9 cellular contexts compared by ENCODE assay signal in the genomic region with DNA sequence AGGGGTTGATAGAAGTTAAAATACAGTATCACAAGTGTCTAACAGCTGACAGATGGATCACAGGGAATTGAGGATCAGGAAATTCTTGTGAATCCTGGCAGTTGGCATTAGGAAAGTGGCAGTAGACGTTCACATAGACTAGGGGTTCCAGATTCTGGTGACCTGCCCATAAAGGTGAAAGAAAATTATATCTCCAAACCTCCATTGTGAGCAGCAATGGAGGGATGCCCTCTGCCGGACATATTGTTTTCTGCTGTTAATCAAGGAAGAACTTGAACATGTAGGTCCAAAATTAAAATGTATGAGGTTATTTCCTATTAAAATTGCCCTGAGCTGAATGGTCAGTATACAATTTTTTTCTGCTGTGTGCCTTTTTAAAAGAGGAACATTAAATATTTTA. TPM values are rescaled to one million over a fixed set of nuclear protein-coding genes. Genes with fewer than 3 reads are reported as not detected.
DNase-seq lines count a peak whose midpoint lies in the region; ATAC-seq and TF ChIP-seq lines count a peak whose summit lies in the region.
"Had no signal": no experiment of that assay in that cellular context is flagged by ENCODE, and none has a peak within 500 bp of the region (broad histone marks: within the 10 kb centered on the region; RNA-seq: fewer than 3 reads in every experiment).

No MANE protein-coding gene starts in this region.

- H3K27ac ChIP-seq in cardiac muscle cell (no peak overlapping the region), mammary epithelial cell (ENCODE audit: insufficient read depth, low read depth, low read length) (no peak overlapping the region), smooth muscle cell (ENCODE audit: low read depth) (no peak overlapping the region), ascending aorta (no peak overlapping the region)

- no peaks in the 10 kb centered on the region for H3F3A ChIP-seq in smooth muscle cell (ENCODE audit: low read depth)

- 39% methylated on average over 2 of the region's 2 CpGs for WGBS in mammary epithelial cell (ENCODE audit: low coverage, missing lambda C conversion rate)
- WGBS in smooth muscle cell (ENCODE audit: low lambda C conversion rate), result 39% methylated on average over 2 of the region's 2 CpGs

- H3K27me3 ChIP-seq in cardiac muscle cell (no peaks in the 10 kb centered on the region), mammary epithelial cell (ENCODE audit: insufficient read depth, low read length) (no peaks in the 10 kb centered on the region), smooth muscle cell (ENCODE audit: low read depth) (no peaks in the 10 kb centered on the region), ascending aorta (no peaks in the 10 kb centered on the region)

- dilution Hi-C loops in mammary epithelial cell (cut with HindIII; ENCODE audit: low sequenced_read_pairs), result no loop called here

- H3K4me2 ChIP-seq in mammary epithelial cell (ENCODE audit: insufficient read depth, low read depth, low read length) (no peak overlapping the region), smooth muscle cell (no peak overlapping the region)

- H4K20me1 ChIP-seq in mammary epithelial cell (ENCODE audit: insufficient read depth, low read length) (no peaks in the 10 kb centered on the region), smooth muscle cell (ENCODE audit: low read depth) (no peaks in the 10 kb centered on the region)

- DNase-seq in cardiac muscle cell (ENCODE audit: low read depth in 1 of 2, low spot score in 1 of 2), result peak; percentile 12 to 49
- no peak for DNase-seq in left ventricle myocardium superior
- peak; percentile 53 for DNase-seq in NAMALWA (ENCODE audit: low spot score)
- no peak for DNase-seq in mammary epithelial cell
- no peak for DNase-seq in smooth muscle cell (lab: John Stamatoyannopoulos, UW; ENCODE audit: unreplicated experiment)
- DNase-seq in ascending aorta (ENCODE audit: low spot score in 2 of 2), result no peak
- no peak for DNase-seq in MV-4-11 (lab: John Stamatoyannopoulos, UW)

- H3K79me2 ChIP-seq in mammary epithelial cell (ENCODE audit: insufficient read depth, low read length) (no peaks in the 10 kb centered on the region), smooth muscle cell (ENCODE audit: low read depth) (no peaks in the 10 kb centered on the region)

- CTCF ChIA-PET in mammary epithelial cell (lab: Charles Lee; ENCODE audit: low non-redundant PET), result no interaction called here

- H3K9me3 ChIP-seq in cardiac muscle cell (ENCODE audit: low read depth) (no peaks in the 10 kb centered on the region), mammary epithelial cell (replicated peaks; ENCODE audit: insufficient read depth, low read length) (no peaks in the 10 kb centered on the region), smooth muscle cell (replicated peaks; ENCODE audit: low read depth) (no peaks in the 10 kb centered on the region), ascending aorta (no peaks in the 10 kb centered on the region)

- peak; percentile 39 for TF ChIP-seq CTCF in cardiac muscle cell (IDR thresholded peaks at IDR 0.05; ENCODE audit: low read depth, low read length)
- peak; percentile 6 to 9 for TF ChIP-seq CTCF in mammary epithelial cell (conservative IDR thresholded peaks at IDR 0.05 in 1 of 2, IDR thresholded peaks at IDR 0.05 in 1 of 2; ENCODE audit: extremely low read depth in 1 of 2, insufficient read depth in 1 of 2, low read depth in 1 of 2, low read length in 2 of 2)
- TF ChIP-seq CTCF in smooth muscle cell (IDR thresholded peaks at IDR 0.05; ENCODE audit: borderline replicate concordance, insufficient read depth, poor library complexity, severe bottlenecking), result peak; percentile 48
- TF ChIP-seq CTCF in ascending aorta (IDR thresholded peaks at IDR 0.05), result no peak

- no TSS peak for BruUV-seq in mammary epithelial cell (replicated peaks; lab: Mats Ljungman, UMichigan)

- intact Hi-C loops in left ventricle myocardium superior (cut with micrococcal nuclease) (no loop called here), mammary epithelial cell (cut with micrococcal nuclease) (no loop called here), ascending aorta (cut with DNase I) (no loop called here)

- no peak overlapping the region for H3K9ac ChIP-seq in mammary epithelial cell (ENCODE audit: insufficient read depth, low read length)
- H3K9ac ChIP-seq in smooth muscle cell (ENCODE audit: low read depth), result no peak overlapping the region

- H2AFZ ChIP-seq in mammary epithelial cell (ENCODE audit: low read depth, low read length) (no peak overlapping the region), smooth muscle cell (ENCODE audit: low read depth) (no peak overlapping the region)

- H3K4me1 ChIP-seq in cardiac muscle cell (ENCODE audit: low read depth), result no peaks in the 10 kb centered on the region
- no peaks in the 10 kb centered on the region for H3K4me1 ChIP-seq in mammary epithelial cell (ENCODE audit: insufficient read depth, low read length)
- H3K4me1 ChIP-seq in smooth muscle cell (ENCODE audit: low read depth), result no peaks in the 10 kb centered on the region
- H3K4me1 ChIP-seq in ascending aorta, result no peaks in the 10 kb centered on the region

- no peak for ATAC-seq in left ventricle myocardium superior
- no peak for ATAC-seq in HG02973 (IDR thresholded peaks at IDR 0.05; ENCODE audit: unreplicated experiment)
- ATAC-seq: natural killer cell treated with Interleukin-12 subunit alpha and Interleukin-12 subunit beta and Interleukin-15 and Interleukin-18, amount 100 ng/mL, for 72 hours had no signal

- H3K36me3 ChIP-seq in cardiac muscle cell, result no peaks in the 10 kb centered on the region
- no peaks in the 10 kb centered on the region for H3K36me3 ChIP-seq in mammary epithelial cell (ENCODE audit: insufficient read depth, low read length)
- no peaks in the 10 kb centered on the region for H3K36me3 ChIP-seq in smooth muscle cell (ENCODE audit: low read depth)
- no peaks in the 10 kb centered on the region for H3K36me3 ChIP-seq in ascending aorta

- H3K4me3 ChIP-seq in cardiac muscle cell (no peak overlapping the region), mammary epithelial cell (replicated peaks in 1 of 3; ENCODE audit: insufficient read depth in 1 of 3, low read depth in 2 of 3, low read length in 3 of 3) (no peak overlapping the region), smooth muscle cell (no peak overlapping the region), ascending aorta (no peak overlapping the region)

- in situ Hi-C loops in mammary epithelial cell (cut with MboI; ENCODE audit: low sequenced_read_pairs in 2 of 2), result no loop called here

RNA-seq across cellular contexts. Expression of a gene that starts 5.1 kb away (rescaled TPM):
- 0.06 and 0.07 TPM in 2 replicates for total RNA-seq in cardiac muscle cell
- 1.5 TPM in 1 of 2 replicates, not detected in the other for polyA plus RNA-seq in cardiac muscle cell
- not detected for total RNA-seq in left ventricle myocardium superior
- not detected for total RNA-seq in mammary epithelial cell
- not detected for polyA plus RNA-seq in mammary epithelial cell
- polyA minus RNA-seq in mammary epithelial cell, result not detected
- 0.13 TPM in 1 of 2 replicates, not detected in the other for total RNA-seq in smooth muscle cell
- 0.61 and 4.0 TPM in 2 replicates for polyA plus RNA-seq in smooth muscle cell
- total RNA-seq in ascending aorta, result 0.96 TPM
- total RNA-seq: natural killer cell treated with Interleukin-12 subunit alpha and Interleukin-12 subunit beta and Interleukin-15 and Interleukin-18, amount 100 ng/mL, for 72 hours had no signal

Comparison
In these comparisons a context has a peak if more than half of its experiments do, and no peak if none do; other contexts are left out.
1. DNase-seq: peak in cardiac muscle cell (2 of 2) and NAMALWA (single experiment); none in left ventricle myocardium superior (single experiment), mammary epithelial cell (single experiment), smooth muscle cell (single experiment), ascending aorta (0 of 2) and MV-4-11 (single experiment).
2. CTCF ChIP-seq: peak in cardiac muscle cell (single experiment), mammary epithelial cell (2 of 2) and smooth muscle cell (single experiment); none in ascending aorta (0 of 3).